2 cellular contexts compared by ENCODE assay signal in genomic region chr2:26324479-26324878, GRCh38. TPM values are rescaled to one million over a fixed set of nuclear protein-coding genes. Genes with fewer than 3 reads are reported as not detected.
"Had no signal": no experiment of that assay in that cellular context is flagged by ENCODE, and none has a peak within 500 bp of the region (broad histone marks: within the 10 kb centered on the region; RNA-seq: fewer than 3 reads in every experiment).

No MANE protein-coding gene starts in this region.

RNA-seq across cellular contexts. Expression of gene ADGRF3, which starts 22.1 kb away (rescaled TPM):
- total RNA-seq: MCF 10A, NCI-H460 had no signal
